2 cellular contexts compared by ENCODE assay signal in the genomic region with DNA sequence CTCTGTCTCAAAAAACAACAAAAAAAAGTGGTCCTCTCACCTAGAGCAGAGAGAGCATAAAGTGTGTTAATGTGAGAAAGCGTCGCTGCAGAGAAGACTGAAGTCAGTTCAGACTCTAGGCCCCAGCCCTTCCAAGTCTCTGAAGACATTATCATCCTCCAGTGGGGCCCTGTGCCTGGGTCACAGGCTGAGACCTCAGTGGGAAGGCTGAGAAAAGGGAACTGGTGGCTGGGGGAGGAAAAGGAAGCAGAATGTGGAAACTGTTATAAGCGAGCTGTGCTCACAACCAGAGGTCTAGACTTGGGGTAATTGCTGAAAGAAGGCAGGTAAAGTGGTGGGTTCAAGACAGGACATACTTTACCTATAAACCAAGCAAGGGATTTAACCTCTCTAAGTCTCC.
TF ChIP-seq lines count a peak whose summit lies in the region.

No MANE protein-coding gene starts in this region.

TF ChIP-seq in GM12891, 5 proteins besides CTCF, POLR2A, EP300 and RAD21:
- 0 out of 2 replicates have a peak, but pooled peaks have one; percentile 10 for TF ChIP-seq SPI1 (IDR thresholded peaks at IDR 0.05; ENCODE audit: low read depth, low read length)
- no peak for TF ChIP-seq TAF1 (IDR thresholded peaks at IDR 0.05; ENCODE audit: low read depth, low read length)

TF ChIP-seq in K562, 482 proteins besides CTCF, POLR2A, EP300 and RAD21:
- TF ChIP-seq PHF8 (IDR thresholded peaks at IDR 0.05; ENCODE audit: borderline replicate concordance, low read length) (peak; percentile 20; the same call in 1 of the 2 replicates), SPI1 (IDR thresholded peaks at IDR 0.05; ENCODE audit: borderline replicate concordance, low read depth, low read length) (peak; percentile 94), ZFX (CRISPR knock-in tag; IDR thresholded peaks at IDR 0.05) (peak; percentile 29; the same call in 1 of the 2 replicates)
- TF ChIP-seq, protein P1, sequence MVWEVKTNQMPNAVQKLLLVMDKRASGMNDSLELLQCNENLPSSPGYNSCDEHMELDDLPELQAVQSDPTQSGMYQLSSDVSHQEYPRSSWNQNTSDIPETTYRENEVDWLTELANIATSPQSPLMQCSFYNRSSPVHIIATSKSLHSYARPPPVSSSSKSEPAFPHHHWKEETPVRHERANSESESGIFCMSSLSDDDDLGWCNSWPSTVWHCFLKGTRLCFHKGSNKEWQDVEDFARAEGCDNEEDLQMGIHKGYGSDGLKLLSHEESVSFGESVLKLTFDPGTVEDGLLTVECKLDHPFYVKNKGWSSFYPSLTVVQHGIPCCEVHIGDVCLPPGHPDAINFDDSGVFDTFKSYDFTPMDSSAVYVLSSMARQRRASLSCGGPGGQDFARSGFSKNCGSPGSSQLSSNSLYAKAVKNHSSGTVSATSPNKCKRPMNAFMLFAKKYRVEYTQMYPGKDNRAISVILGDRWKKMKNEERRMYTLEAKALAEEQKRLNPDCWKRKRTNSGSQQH (CRISPR knock-in tag; IDR thresholded peaks at IDR 0.05) = no peak
- TF ChIP-seq, protein P2, sequence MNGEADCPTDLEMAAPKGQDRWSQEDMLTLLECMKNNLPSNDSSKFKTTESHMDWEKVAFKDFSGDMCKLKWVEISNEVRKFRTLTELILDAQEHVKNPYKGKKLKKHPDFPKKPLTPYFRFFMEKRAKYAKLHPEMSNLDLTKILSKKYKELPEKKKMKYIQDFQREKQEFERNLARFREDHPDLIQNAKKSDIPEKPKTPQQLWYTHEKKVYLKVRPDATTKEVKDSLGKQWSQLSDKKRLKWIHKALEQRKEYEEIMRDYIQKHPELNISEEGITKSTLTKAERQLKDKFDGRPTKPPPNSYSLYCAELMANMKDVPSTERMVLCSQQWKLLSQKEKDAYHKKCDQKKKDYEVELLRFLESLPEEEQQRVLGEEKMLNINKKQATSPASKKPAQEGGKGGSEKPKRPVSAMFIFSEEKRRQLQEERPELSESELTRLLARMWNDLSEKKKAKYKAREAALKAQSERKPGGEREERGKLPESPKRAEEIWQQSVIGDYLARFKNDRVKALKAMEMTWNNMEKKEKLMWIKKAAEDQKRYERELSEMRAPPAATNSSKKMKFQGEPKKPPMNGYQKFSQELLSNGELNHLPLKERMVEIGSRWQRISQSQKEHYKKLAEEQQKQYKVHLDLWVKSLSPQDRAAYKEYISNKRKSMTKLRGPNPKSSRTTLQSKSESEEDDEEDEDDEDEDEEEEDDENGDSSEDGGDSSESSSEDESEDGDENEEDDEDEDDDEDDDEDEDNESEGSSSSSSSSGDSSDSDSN (IDR thresholded peaks at IDR 0.05; ENCODE audit: borderline replicate concordance in 1 of 2, low read depth in 2 of 2, low read length in 2 of 2) = 0 out of 4 replicates have a peak, but pooled peaks of 1 of the 2 experiments have one; percentile 25
